In genomic region chr1:24195874-24196273, GRCh38 we compare ENCODE assay signal across 19 cellular contexts. TPM values are rescaled to one million over a fixed set of nuclear protein-coding genes. Genes with fewer than 3 reads are reported as not detected.
DNase-seq lines count a peak whose midpoint lies in the region; ATAC-seq, FAIRE-seq and TF ChIP-seq lines count a peak whose summit lies in the region.
"Had no signal": no experiment of that assay in that cellular context is flagged by ENCODE, and none has a peak within 500 bp of the region (broad histone marks: within the 10 kb centered on the region; RNA-seq: fewer than 3 reads in every experiment).

No MANE protein-coding gene starts in this region.

- H2AFZ ChIP-seq in GM23338: no peak overlapping the region
- H2AFZ ChIP-seq: PC-9 had no signal

- DNase-seq in GM23338 (ENCODE audit: low spot score): peak; percentile 41
- DNase-seq in RWPE1 (ENCODE audit: low spot score): peak; percentile 65
- DNase-seq in NCI-H2107 treated with DMSO at 0.1 percent for 48 hours (lab: John Stamatoyannopoulos, UW; ENCODE audit: unreplicated experiment): no peak
- DNase-seq in small intestine: no peak
- no peak for DNase-seq in stimulated activated naive CD8-positive, alpha-beta T cell treated with anti-CD3 and anti-CD28 coated beads, Interleukin-15, amount 100 ng/mL, for 72 hours
- DNase-seq: Caco-2, EL, H9, NCI-H187, NCI-H2171 treated with DMSO at 0.1 percent for 48 hours, NCI-H446 treated with DMSO at 0.1 percent for 48 hours, PC-9 had no signal

- no peaks in the 10 kb centered on the region for H3K9me2 ChIP-seq in GM23338 (ENCODE audit: insufficient read depth)

- no peaks in the 10 kb centered on the region for H3F3A ChIP-seq in GM23338 (replicated peaks; ENCODE audit: low read depth)

- no peak overlapping the region for H3K27ac ChIP-seq in GM23338 (ENCODE audit: low read depth)
- H3K27ac ChIP-seq in RWPE1: peak overlapping the region; percentile 95
- peak overlapping the region in 14 of 21 experiments; percentile 1 to 82 (median 59) for H3K27ac ChIP-seq in skin epidermis
- H3K27ac ChIP-seq in small intestine (ENCODE audit: low read depth in 1 of 2, low read length in 1 of 2): no peak overlapping the region
- H3K27ac ChIP-seq: PC-9, SK-N-MC had no signal

- H3K4me3 ChIP-seq in GM23338 (no peak overlapping the region), skin epidermis (no peak overlapping the region), small intestine (ENCODE audit: low read depth in 1 of 2, low read length in 2 of 2) (no peak overlapping the region)
- H3K4me3 ChIP-seq: PC-9, SK-N-MC had no signal

- FAIRE-seq in small intestine (lab: Jason Lieb, UNC): no peak
- FAIRE-seq: GM19239 had no signal

- H3K4me1 ChIP-seq in GM23338 (ENCODE audit: insufficient read depth) (no peaks in the 10 kb centered on the region), small intestine (ENCODE audit: control insufficient read depth in 2 of 2, insufficient read depth in 1 of 2, low read depth in 1 of 2, low read length in 1 of 2) (no peaks in the 10 kb centered on the region)
- H3K4me1 ChIP-seq: Caco-2 had no signal

- H3K36me3 Mint-ChIP-seq in GM23338 (ENCODE audit: low read depth): no peaks in the 10 kb centered on the region; the same call in 2 of the 3 replicates
- H3K36me3 Mint-ChIP-seq: CD4-positive, CD25-positive, alpha-beta regulatory T cell; IgD-negative memory B cell had no signal

- H3K27ac Mint-ChIP-seq in GM23338: no peak overlapping the region
- H3K27ac Mint-ChIP-seq in stimulated activated naive CD8-positive, alpha-beta T cell treated with anti-CD3 and anti-CD28 coated beads, Interleukin-15, amount 100 ng/mL, for 72 hours: no peak overlapping the region
- H3K27ac Mint-ChIP-seq: CD4-positive, CD25-positive, alpha-beta regulatory T cell; H9 had no signal

- no peaks in the 10 kb centered on the region for H3K4me1 Mint-ChIP-seq in GM23338
- peaks cover 57% of the 10 kb centered on the region for H3K4me1 Mint-ChIP-seq in stimulated activated naive CD8-positive, alpha-beta T cell treated with anti-CD3 and anti-CD28 coated beads, Interleukin-15, amount 100 ng/mL, for 72 hours

- H3K9me3 Mint-ChIP-seq in GM23338: no peaks in the 10 kb centered on the region
- peaks cover 0 to 10% of the 10 kb centered on the region in 2 donors for H3K9me3 Mint-ChIP-seq in stimulated activated naive CD8-positive, alpha-beta T cell treated with anti-CD3 and anti-CD28 coated beads, Interleukin-15, amount 100 ng/mL, for 72 hours
- H3K9me3 Mint-ChIP-seq: H9, IgD-negative memory B cell had no signal

- POLR2A ChIA-PET in RWPE1 (lab: Yijun Ruan, JAX; ENCODE audit: low non-redundant PET): no interaction called here

- no peaks in the 10 kb centered on the region for H3K27me3 ChIP-seq in GM23338 (ENCODE audit: insufficient read depth)
- no peaks in the 10 kb centered on the region for H3K27me3 ChIP-seq in small intestine (ENCODE audit: control insufficient read depth in 2 of 2, insufficient read depth in 2 of 2, low read length in 2 of 2)

- H3K36me3 ChIP-seq in GM23338 (ENCODE audit: insufficient read depth) (no peaks in the 10 kb centered on the region), small intestine (ENCODE audit: control insufficient read depth in 2 of 2, insufficient read depth in 2 of 2, low read length in 2 of 2) (no peaks in the 10 kb centered on the region)

- H3K9me3 ChIP-seq in small intestine (ENCODE audit: control insufficient read depth, low read depth): no peaks in the 10 kb centered on the region
- H3K9me3 ChIP-seq: Caco-2 had no signal

- H3K4me2 ChIP-seq in GM23338: no peak overlapping the region
- H3K4me2 ChIP-seq: PC-9 had no signal

- CTCF ChIA-PET in RWPE1 (lab: Yijun Ruan, JAX): interaction anchor here (0.7 to 4.7 kb wide), 5 partner anchors 13 to 196 kb away, joined by 3 to 28 read pairs (median 3); no protein-coding TSS in a partner anchor

- 80 to 94% (median 89%) methylated on average over 20 to 22 of the region's 22 CpGs for WGBS in small intestine, 3 donors

- H4K20me1 ChIP-seq in GM23338 (replicated peaks; ENCODE audit: insufficient read depth): no peaks in the 10 kb centered on the region

- no peaks in the 10 kb centered on the region for H3K27me3 Mint-ChIP-seq in GM23338 (ENCODE audit: insufficient read depth, low read depth, poor library complexity)
- H3K27me3 Mint-ChIP-seq in stimulated activated naive CD8-positive, alpha-beta T cell treated with anti-CD3 and anti-CD28 coated beads, Interleukin-15, amount 100 ng/mL, for 72 hours: peaks cover 4% of the 10 kb centered on the region
- H3K27me3 Mint-ChIP-seq: IgD-negative memory B cell had no signal

- no peak overlapping the region for H3K4me3 Mint-ChIP-seq in GM23338
- peak overlapping the region in 1 of 2 donors; percentile 9 for H3K4me3 Mint-ChIP-seq in stimulated activated naive CD8-positive, alpha-beta T cell treated with anti-CD3 and anti-CD28 coated beads, Interleukin-15, amount 100 ng/mL, for 72 hours
- H3K4me3 Mint-ChIP-seq: CD4-positive, CD25-positive, alpha-beta regulatory T cell; H9 had no signal

- no peaks in the 10 kb centered on the region for H3K79me2 ChIP-seq in GM23338 (replicated peaks; ENCODE audit: insufficient read depth)

- TF ChIP-seq CTCF in GM23338 (conservative IDR thresholded peaks at IDR 0.05; ENCODE audit: low read depth in 2 of 2) (no peak), RWPE1 (conservative IDR thresholded peaks at IDR 0.05; ENCODE audit: low read depth) (no peak)

- ATAC-seq in GM23338 (peak; percentile 42), esophagus mucosa (peak; percentile 70)
- ATAC-seq in stimulated activated naive CD8-positive, alpha-beta T cell treated with anti-CD3 and anti-CD28 coated beads, Interleukin-15, amount 100 ng/mL, for 72 hours: no peak

TF ChIP-seq in GM23338, 12 proteins besides CTCF, POLR2A, EP300 and RAD21 (continues in another document):
- TF ChIP-seq STAT1 (IDR thresholded peaks at IDR 0.05; ENCODE audit: unreplicated experiment) (no peak), JUNB (IDR thresholded peaks at IDR 0.05; ENCODE audit: unreplicated experiment) (no peak), EZH2phosphoT487 (IDR thresholded peaks at IDR 0.05; ENCODE audit: unreplicated experiment) (no peak), EZH2 (IDR thresholded peaks at IDR 0.05; ENCODE audit: low read depth, unreplicated experiment) (no peak), CREB1 (CRISPR knock-in tag; IDR thresholded peaks at IDR 0.05; ENCODE audit: low read depth) (no peak), NANOG (IDR thresholded peaks at IDR 0.05; ENCODE audit: borderline replicate concordance) (no peak)
- TF ChIP-seq, protein P1, sequence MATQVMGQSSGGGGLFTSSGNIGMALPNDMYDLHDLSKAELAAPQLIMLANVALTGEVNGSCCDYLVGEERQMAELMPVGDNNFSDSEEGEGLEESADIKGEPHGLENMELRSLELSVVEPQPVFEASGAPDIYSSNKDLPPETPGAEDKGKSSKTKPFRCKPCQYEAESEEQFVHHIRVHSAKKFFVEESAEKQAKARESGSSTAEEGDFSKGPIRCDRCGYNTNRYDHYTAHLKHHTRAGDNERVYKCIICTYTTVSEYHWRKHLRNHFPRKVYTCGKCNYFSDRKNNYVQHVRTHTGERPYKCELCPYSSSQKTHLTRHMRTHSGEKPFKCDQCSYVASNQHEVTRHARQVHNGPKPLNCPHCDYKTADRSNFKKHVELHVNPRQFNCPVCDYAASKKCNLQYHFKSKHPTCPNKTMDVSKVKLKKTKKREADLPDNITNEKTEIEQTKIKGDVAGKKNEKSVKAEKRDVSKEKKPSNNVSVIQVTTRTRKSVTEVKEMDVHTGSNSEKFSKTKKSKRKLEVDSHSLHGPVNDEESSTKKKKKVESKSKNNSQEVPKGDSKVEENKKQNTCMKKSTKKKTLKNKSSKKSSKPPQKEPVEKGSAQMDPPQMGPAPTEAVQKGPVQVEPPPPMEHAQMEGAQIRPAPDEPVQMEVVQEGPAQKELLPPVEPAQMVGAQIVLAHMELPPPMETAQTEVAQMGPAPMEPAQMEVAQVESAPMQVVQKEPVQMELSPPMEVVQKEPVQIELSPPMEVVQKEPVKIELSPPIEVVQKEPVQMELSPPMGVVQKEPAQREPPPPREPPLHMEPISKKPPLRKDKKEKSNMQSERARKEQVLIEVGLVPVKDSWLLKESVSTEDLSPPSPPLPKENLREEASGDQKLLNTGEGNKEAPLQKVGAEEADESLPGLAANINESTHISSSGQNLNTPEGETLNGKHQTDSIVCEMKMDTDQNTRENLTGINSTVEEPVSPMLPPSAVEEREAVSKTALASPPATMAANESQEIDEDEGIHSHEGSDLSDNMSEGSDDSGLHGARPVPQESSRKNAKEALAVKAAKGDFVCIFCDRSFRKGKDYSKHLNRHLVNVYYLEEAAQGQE (IDR thresholded peaks at IDR 0.05; ENCODE audit: unreplicated experiment): no peak
- TF ChIP-seq, protein P2, sequence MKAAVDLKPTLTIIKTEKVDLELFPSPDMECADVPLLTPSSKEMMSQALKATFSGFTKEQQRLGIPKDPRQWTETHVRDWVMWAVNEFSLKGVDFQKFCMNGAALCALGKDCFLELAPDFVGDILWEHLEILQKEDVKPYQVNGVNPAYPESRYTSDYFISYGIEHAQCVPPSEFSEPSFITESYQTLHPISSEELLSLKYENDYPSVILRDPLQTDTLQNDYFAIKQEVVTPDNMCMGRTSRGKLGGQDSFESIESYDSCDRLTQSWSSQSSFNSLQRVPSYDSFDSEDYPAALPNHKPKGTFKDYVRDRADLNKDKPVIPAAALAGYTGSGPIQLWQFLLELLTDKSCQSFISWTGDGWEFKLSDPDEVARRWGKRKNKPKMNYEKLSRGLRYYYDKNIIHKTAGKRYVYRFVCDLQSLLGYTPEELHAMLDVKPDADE (IDR thresholded peaks at IDR 0.05): no peak

RNA-seq across cellular contexts. Expression of gene IFNLR1, which starts 8.8 kb away (rescaled TPM):
- total RNA-seq in GM23338 (2014; rRNA removed; shearing (Covaris generic)): 4.2 and 4.3 TPM in 2 replicates
- 6.2 and 8.9 TPM in 2 replicates for polyA plus RNA-seq in GM23338 (2016; fragmentation: Nextera tagmentation; extraction: Ambion mirVana)
- 4.0 TPM for total RNA-seq in esophagus mucosa
- polyA plus RNA-seq in small intestine: 1 to 10 TPM; 4.8 to 8.1 (median 5.7) TPM
- total RNA-seq: LHCN-M2 had no signal

RNA-seq across cellular contexts. Expression of gene IL22RA1, which starts 52.9 kb away (rescaled TPM):
- total RNA-seq in GM23338 (2014; rRNA removed; shearing (Covaris generic)): 0.28 TPM in 1 of 2 replicates, not detected in the other
- polyA plus RNA-seq in GM23338 (2016; fragmentation: Nextera tagmentation; extraction: Ambion mirVana) (0.11 TPM in 1 of 2 replicates, not detected in the other), small intestine (10 to 100 TPM; 16.3 to 29.1 (median 21.3) TPM)
- total RNA-seq in esophagus mucosa: 10.7 TPM
- total RNA-seq: CD4-positive, CD25-positive, alpha-beta regulatory T cell; LHCN-M2 had no signal
- polyA plus RNA-seq: CD4-positive, CD25-positive, alpha-beta regulatory T cell; IgD-negative memory B cell had no signal

Comparison
In these comparisons a context has a peak if more than half of its experiments do, and no peak if none do; other contexts are left out.
1. DNase-seq: peak in GM23338 (single experiment) and RWPE1 (single experiment); none in NCI-H2107 treated with DMSO at 0.1 percent for 48 hours (single experiment), small intestine (single experiment) and stimulated activated naive CD8-positive, alpha-beta T cell treated with anti-CD3 and anti-CD28 coated beads, Interleukin-15, amount 100 ng/mL, for 72 hours (0 of 2).
2. H3K27ac ChIP-seq: peak in RWPE1 (single experiment) and skin epidermis (14 of 21); none in GM23338 (single experiment) and small intestine (0 of 2).